In the genomic region with DNA sequence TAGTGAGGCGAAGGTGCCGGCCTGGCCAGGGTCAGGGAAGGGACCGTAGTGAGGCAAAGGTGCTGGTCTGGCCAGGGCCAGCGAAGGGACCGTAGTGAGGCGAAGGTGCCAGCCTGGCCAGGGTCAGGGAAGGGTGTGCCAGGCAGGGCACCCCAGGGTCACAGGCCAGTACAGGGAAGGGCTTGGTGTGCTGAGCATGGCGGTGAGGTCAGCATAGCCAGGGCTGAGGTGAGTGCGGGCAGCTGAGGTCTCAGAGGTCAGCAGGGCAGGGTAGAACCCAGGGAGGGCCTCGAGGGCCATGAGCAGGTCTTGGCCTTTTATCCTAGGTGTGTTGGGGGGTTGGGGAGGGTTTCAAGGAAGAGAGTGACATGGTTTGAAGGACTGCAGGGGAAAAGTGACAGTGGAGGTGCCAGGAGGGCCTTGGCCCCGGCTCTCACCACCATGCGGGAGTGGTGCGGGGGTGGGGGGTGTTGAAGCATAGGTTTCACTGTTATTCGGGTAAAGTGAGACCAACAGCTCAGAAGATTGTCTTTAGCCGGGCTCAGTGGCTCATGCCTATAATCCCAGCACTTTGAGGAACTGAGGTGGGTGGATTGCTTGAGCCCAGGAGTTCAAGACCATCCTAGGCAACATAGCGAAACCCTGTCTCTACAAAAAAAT, we compare ENCODE assay signal across 18 cellular contexts.
DNase-seq lines count a peak whose midpoint lies in the region; ATAC-seq and TF ChIP-seq lines count a peak whose summit lies in the region.
"Had no signal": no experiment of that assay in that cellular context is flagged by ENCODE, and none has a peak within 500 bp of the region (broad histone marks: within the 10 kb centered on the region; RNA-seq: fewer than 3 reads in every experiment).

No MANE protein-coding gene starts in this region.

- no peak overlapping the region for H3K4me2 ChIP-seq in DND-41 (ENCODE audit: insufficient read depth, low read length)

- H3K4me3 ChIP-seq in DND-41 (ENCODE audit: low read depth in 1 of 2, low read length in 2 of 2) (no peak overlapping the region), coronary artery (no peak overlapping the region), lung (no peak overlapping the region)
- H3K4me3 ChIP-seq: ovary, sigmoid colon, suprapubic skin, uterus had no signal

- H3K9me3 ChIP-seq in DND-41 (ENCODE audit: insufficient read depth, low read length, severe bottlenecking) (no peaks in the 10 kb centered on the region), lung (ENCODE audit: control insufficient read depth in 2 of 2, insufficient read depth in 1 of 2, low read length in 1 of 2) (no peaks in the 10 kb centered on the region)
- H3K9me3 ChIP-seq: ovary, sigmoid colon, suprapubic skin, uterus had no signal

- H3K4me1 ChIP-seq in DND-41 (ENCODE audit: insufficient read depth, low read length) (peaks cover 10% of the 10 kb centered on the region), lung (ENCODE audit: control insufficient read depth in 2 of 2, insufficient read depth in 2 of 2, low read length in 2 of 2) (peaks cover 0 to 9% of the 10 kb centered on the region in 2 donors)
- H3K4me1 ChIP-seq: uterus had no signal

- H3K27ac ChIP-seq in DND-41 (ENCODE audit: low read length) (no peak overlapping the region), coronary artery (no peak overlapping the region), lung (ENCODE audit: low read depth in 1 of 2, low read length in 1 of 2) (no peak overlapping the region), RWPE1 (no peak overlapping the region)
- H3K27ac ChIP-seq: ovary, sigmoid colon, suprapubic skin, uterus had no signal

- H3K36me3 ChIP-seq in DND-41 (ENCODE audit: insufficient read depth, low read length) = no peaks in the 10 kb centered on the region
- H3K36me3 ChIP-seq in lung (ENCODE audit: control insufficient read depth in 2 of 2, insufficient read depth in 2 of 2, low read length in 2 of 2) = peaks cover 0 to 3% of the 10 kb centered on the region in 2 donors
- H3K36me3 ChIP-seq: ovary, sigmoid colon, suprapubic skin, uterus had no signal

- ATAC-seq in DND-41 (ENCODE audit: insufficient read depth, low read depth) (no peak), lung (ENCODE audit: insufficient read depth, low FRiP score) (no peak), GM19324 (IDR thresholded peaks at IDR 0.05; ENCODE audit: low FRiP score, unreplicated experiment) (no peak)
- ATAC-seq: Right ventricle myocardium inferior had no signal

- DNase-seq in 8988T = peak; percentile 7
- peak; percentile 3 for DNase-seq in DND-41
- peak; percentile 57 for DNase-seq in coronary artery (ENCODE audit: low spot score)
- peak; percentile 25 for DNase-seq in lung (ENCODE audit: low spot score)
- no peak for DNase-seq in RWPE1 (ENCODE audit: low spot score)
- no peak for DNase-seq in HT-29 (ENCODE audit: low spot score)
- DNase-seq in NCI-H2107 (lab: John Stamatoyannopoulos, UW) = no peak
- DNase-seq: activated naive CD8-positive, alpha-beta T cell treated with anti-CD3 and anti-CD28 coated beads, Interleukin-2, amount 10 ng/mL, durations not matched to agents 7 days and 5 days; CD8-positive, alpha-beta memory T cell; NCI-H1436; NCI-H2171 treated with DMSO at 0.1 percent for 48 hours; NCI-H526; sigmoid colon; uterus had no signal

- POLR2A ChIA-PET in RWPE1 (lab: Yijun Ruan, JAX; ENCODE audit: low non-redundant PET) = no interaction called here

- no peak overlapping the region for H3K9ac ChIP-seq in DND-41 (ENCODE audit: low read depth, low read length)

- H2AFZ ChIP-seq in DND-41 (ENCODE audit: low read depth, low read length) = no peak overlapping the region

- CTCF ChIA-PET in RWPE1 (lab: Yijun Ruan, JAX) = no interaction called here

- TF ChIP-seq CTCF in DND-41 (IDR thresholded peaks at IDR 0.05; ENCODE audit: borderline replicate concordance, extremely low read depth, low read length, poor library complexity, severe bottlenecking) (no peak), coronary artery (IDR thresholded peaks at IDR 0.05) (no peak), lung (IDR thresholded peaks at IDR 0.05; ENCODE audit: control extremely low read depth, extremely low read depth) (no peak), RWPE1 (conservative IDR thresholded peaks at IDR 0.05; ENCODE audit: low read depth) (no peak)

- H3K79me2 ChIP-seq in DND-41 (ENCODE audit: insufficient read depth, low read length) = no peaks in the 10 kb centered on the region

- H4K20me1 ChIP-seq in DND-41 (ENCODE audit: insufficient read depth, low read length) = no peaks in the 10 kb centered on the region

- 91 to 98% methylated on average over 15 of the region's 15 CpGs for WGBS in lung, 2 donors

- H3K27me3 ChIP-seq in DND-41 (ENCODE audit: insufficient read depth, low read length, poor library complexity) (no peaks in the 10 kb centered on the region), lung (ENCODE audit: control insufficient read depth, insufficient read depth) (no peaks in the 10 kb centered on the region)
- H3K27me3 ChIP-seq: ovary, sigmoid colon, suprapubic skin, uterus had no signal

Comparison
In these comparisons a context has a peak if more than half of its experiments do, and no peak if none do; other contexts are left out.
1. DNase-seq: peak in 8988T (single experiment), DND-41 (single experiment), coronary artery (single experiment) and lung (single experiment); none in RWPE1 (single experiment), HT-29 (single experiment) and NCI-H2107 (single experiment).